ENCODE assay signal across 15 cellular contexts in genomic region chr10:30080161-30080560, GRCh38.
"Had no signal": no experiment of that assay in that cellular context is flagged by ENCODE, and none has a peak within 500 bp of the region (broad histone marks: within the 10 kb centered on the region; RNA-seq: fewer than 3 reads in every experiment).

No MANE protein-coding gene starts in this region.

- ATAC-seq: activated CD8-positive, alpha-beta T cell treated with anti-CD3 and anti-CD28 coated beads, Interleukin-2, amount 10 ng/mL, durations not matched to agents 7 days and 5 days; activated naive CD8-positive, alpha-beta T cell treated with anti-CD3 and anti-CD28 coated beads, Interleukin-2, amount 50 U/mL, for 24 hours had no signal

- DNase-seq: activated CD4-positive, alpha-beta T cell treated with anti-CD3 and anti-CD28 coated beads, Interleukin-2, amount 10 ng/mL, durations not matched to agents 24 days and 14 days; activated CD8-positive, alpha-beta T cell treated with anti-CD3 and anti-CD28 coated beads, Interleukin-2, amount 10 ng/mL, durations not matched to agents 7 days and 5 days; activated naive CD4-positive, alpha-beta T cell treated with Interleukin-2 at 50 U/mL for 16 hours; activated naive CD8-positive, alpha-beta T cell treated with anti-CD3 and anti-CD28 coated beads, Interleukin-2, amount 50 U/mL, for 24 hours; activated T-cell treated with anti-CD3 and anti-CD28 coated beads, Interleukin-2, amount 50 U/mL, for 24 hours; anterior cingulate cortex; colonic mucosa; hippocampal formation; midbrain; stimulated activated CD4-positive, alpha-beta T cell treated with anti-CD3 and anti-CD28 coated beads, Interleukin-2, amount 100 ng/mL, for 24 hours; T1000; transverse colon; uterus had no signal

- H3K4me3 ChIP-seq: colonic mucosa, lung, suprapubic skin, transverse colon, uterus had no signal
